ENCODE assay signal across 9 cellular contexts in genomic region chr12:26112703-26113147, GRCh38. TPM values are rescaled to one million over a fixed set of nuclear protein-coding genes. Genes with fewer than 3 reads are reported as not detected.
A peak's percentile ranks its signal among the peaks of the same experiment; 100 is the strongest.
DNase-seq lines count a peak whose midpoint lies in the region; ATAC-seq and TF ChIP-seq lines count a peak whose summit lies in the region.
"Had no signal": no experiment of that assay in that cellular context is flagged by ENCODE, and none has a peak within 500 bp of the region (broad histone marks: within the 10 kb centered on the region; RNA-seq: fewer than 3 reads in every experiment).

No MANE protein-coding gene starts in this region.

- DNase-seq in COLO829 (ENCODE audit: low spot score) (peak; percentile 15), HFFc6 (no peak), neural progenitor cell (ENCODE audit: low spot score) (peak; percentile 64), mucosa of descending colon (no peak), brain microvascular endothelial cell (no peak)
- DNase-seq: NCI-H446 treated with DMSO at 0.1 percent for 48 hours had no signal

- H3K4me3 ChIP-seq in neural progenitor cell (peak overlapping the region; percentile 67), mucosa of descending colon (no peak overlapping the region), brain microvascular endothelial cell (ENCODE audit: low read depth, low read length) (no peak overlapping the region)

- peaks cover 33% of the 10 kb centered on the region for H3K4me1 Mint-ChIP-seq in HFFc6 (ENCODE audit: low read depth)
- H3K4me1 Mint-ChIP-seq in neural progenitor cell = peaks cover 34% of the 10 kb centered on the region

- peaks cover 4% of the 10 kb centered on the region for H4K20me1 ChIP-seq in neural progenitor cell (ENCODE audit: low read depth)

- TF ChIP-seq CTCF in HFFc6 (IDR thresholded peaks at IDR 0.05) (no peak), neural progenitor cell (IDR thresholded peaks at IDR 0.05) (no peak), mucosa of descending colon (IDR thresholded peaks at IDR 0.05) (no peak), brain microvascular endothelial cell (IDR thresholded peaks at IDR 0.05; ENCODE audit: low read depth, low read length, missing control alignments) (no peak)

- H3K9me3 ChIP-seq in neural progenitor cell (ENCODE audit: low read depth) (no peaks in the 10 kb centered on the region), mucosa of descending colon (no peaks in the 10 kb centered on the region)

- H3K27me3 Mint-ChIP-seq in HFFc6 (ENCODE audit: insufficient read depth) (peaks cover 2% of the 10 kb centered on the region; the same call in 1 of the 2 replicates), neural progenitor cell (ENCODE audit: insufficient read depth, low read depth) (peaks cover 5% of the 10 kb centered on the region)

- H3K36me3 Mint-ChIP-seq in HFFc6 (ENCODE audit: low read depth) = no peaks in the 10 kb centered on the region
- H3K36me3 Mint-ChIP-seq in neural progenitor cell = no peaks in the 10 kb centered on the region

- no peaks in the 10 kb centered on the region for H3K79me2 ChIP-seq in neural progenitor cell (ENCODE audit: low read depth)

- H3F3A ChIP-seq in neural progenitor cell (ENCODE audit: low read depth) = peaks cover 36% of the 10 kb centered on the region

- ATAC-seq in HG03342 (IDR thresholded peaks at IDR 0.05; ENCODE audit: unreplicated experiment) = no peak
- ATAC-seq in HG03378 (IDR thresholded peaks at IDR 0.05; ENCODE audit: unreplicated experiment) = no peak
- ATAC-seq in mucosa of descending colon = no peak

- intact Hi-C loops in mucosa of descending colon (cut with DNase I, micrococcal nuclease) = no loop called here

- H3K4me2 ChIP-seq in neural progenitor cell = peak overlapping the region; percentile 93

- in situ Hi-C loops in brain microvascular endothelial cell (cut with HindIII; ENCODE audit: low pct_ligation_motif_present, low sequenced_read_pairs) = loop anchor here (25.0 kb wide), 1 partner anchor 525 kb away; no protein-coding TSS in a partner anchor

- H3K9me3 Mint-ChIP-seq in HFFc6 (no peaks in the 10 kb centered on the region), neural progenitor cell (no peaks in the 10 kb centered on the region)

- H3K9ac ChIP-seq in neural progenitor cell = no peak overlapping the region

- peak overlapping the region; percentile 87 for H3K4me3 Mint-ChIP-seq in HFFc6
- H3K4me3 Mint-ChIP-seq in neural progenitor cell = peak overlapping the region; percentile 87

- peaks cover 33% of the 10 kb centered on the region for H3K4me1 ChIP-seq in neural progenitor cell
- H3K4me1 ChIP-seq in mucosa of descending colon (ENCODE audit: low read depth) = peaks cover 11% of the 10 kb centered on the region

- no peak overlapping the region for H2AFZ ChIP-seq in neural progenitor cell (replicated peaks)

- H3K27ac Mint-ChIP-seq in HFFc6 (peak overlapping the region; percentile 9; the same call in 1 of the 2 replicates), neural progenitor cell (no peak overlapping the region)

- H3K36me3 ChIP-seq in neural progenitor cell (no peaks in the 10 kb centered on the region), mucosa of descending colon (ENCODE audit: low read depth) (no peaks in the 10 kb centered on the region), brain microvascular endothelial cell (replicated peaks) (no peaks in the 10 kb centered on the region)

- H3K27me3 ChIP-seq in neural progenitor cell (peaks cover 79% of the 10 kb centered on the region), brain microvascular endothelial cell (replicated peaks) (no peaks in the 10 kb centered on the region)

- H3K27ac ChIP-seq in angular gyrus (ENCODE audit: low read depth, low read length) = peak overlapping the region; percentile 37
- no peak overlapping the region for H3K27ac ChIP-seq in neural progenitor cell
- no peak overlapping the region for H3K27ac ChIP-seq in brain microvascular endothelial cell

RNA-seq across cellular contexts. Expression of gene BHLHE41, which starts 12.1 kb away (rescaled TPM):
- 10 to 100 TPM; 12.3 to 17.6 (median 13.8) TPM for total RNA-seq in HFFc6 (2021; fragmentation: NEBNext Ultra II Directional; extraction: Animal tissue kit (Norgen Biotek cat#: 25700))
- total RNA-seq in neural progenitor cell (ENCODE audit: low replicate concordance) (0.12 TPM in 1 of 2 replicates, not detected in the other), mucosa of descending colon (10 to 100 TPM; 41.0 to 91.9 (median 43.0) TPM)

Comparison
In these comparisons a context has a peak if more than half of its experiments do, and no peak if none do; other contexts are left out.
1. DNase-seq: peak in COLO829 (single experiment) and neural progenitor cell (single experiment); none in HFFc6 (single experiment), mucosa of descending colon (0 of 3) and brain microvascular endothelial cell (single experiment).
2. RNA of gene BHLHE41, which starts 12.1 kb away (total RNA-seq): 41.0 to 91.9 TPM in mucosa of descending colon and 12.3 to 17.6 TPM in HFFc6; 0.12 TPM in neural progenitor cell; every median in the first group is over 10 times any median in the second.